13 cellular contexts compared by ENCODE assay signal in the genomic region with DNA sequence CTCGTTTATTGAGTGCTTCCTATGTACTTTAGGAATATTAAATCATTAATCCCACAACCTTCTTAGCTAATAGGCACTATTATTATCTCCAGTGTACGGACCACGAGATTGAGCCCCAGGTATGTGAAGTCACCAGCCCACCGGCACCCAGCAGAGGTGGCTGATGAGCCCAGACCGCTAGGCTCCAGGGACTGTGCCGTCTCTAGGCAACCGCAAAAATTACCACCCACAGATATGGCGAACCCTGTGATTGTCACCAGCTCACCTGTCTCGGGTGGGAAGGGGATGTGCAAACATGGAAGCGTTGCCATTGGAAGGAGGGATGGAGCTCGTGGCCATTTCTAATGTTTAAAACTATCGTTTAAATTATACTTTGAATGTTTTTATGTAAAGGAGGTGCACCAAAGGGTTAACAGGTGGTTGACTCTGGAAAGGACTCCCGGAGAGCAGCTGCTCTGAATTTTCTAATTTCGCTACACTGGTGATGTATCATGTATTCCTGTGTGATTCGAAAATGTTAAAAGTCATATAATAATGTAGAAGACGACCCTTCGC.
DNase-seq lines count a peak whose midpoint lies in the region; ATAC-seq and FAIRE-seq lines count a peak whose summit lies in the region.
"Had no signal": no experiment of that assay in that cellular context is flagged by ENCODE, and none has a peak within 500 bp of the region (broad histone marks: within the 10 kb centered on the region; RNA-seq: fewer than 3 reads in every experiment).

No MANE protein-coding gene starts in this region.

- ATAC-seq in effector memory CD8-positive, alpha-beta T cell (replicated peaks), result no peak

- H3K9me3 Mint-ChIP-seq in effector memory CD8-positive, alpha-beta T cell, result no peaks in the 10 kb centered on the region
- no peaks in the 10 kb centered on the region for H3K9me3 Mint-ChIP-seq in activated T-cell treated with anti-CD3 and anti-CD28 coated beads, Interleukin-2, amount 50 U/mL, for 24 hours

- peaks cover 5% of the 10 kb centered on the region for H3K9me3 ChIP-seq in neuron (ENCODE audit: low read length)

- H2AFZ ChIP-seq in neuron (ENCODE audit: low read depth, low read length), result peak overlapping the region; percentile 51

- peak; percentile 12 for DNase-seq in D341Med (ENCODE audit: low spot score)
- DNase-seq in NCI-H146 treated with DMSO at 0.1 percent for 48 hours (lab: John Stamatoyannopoulos, UW; ENCODE audit: unreplicated experiment), result peak; percentile 53
- DNase-seq in effector memory CD8-positive, alpha-beta T cell, result no peak
- DNase-seq in activated T-cell treated with anti-CD3 and anti-CD28 coated beads, Interleukin-2, amount 50 U/mL, for 24 hours, result no peak
- no peak for DNase-seq in NOMO-1 treated with dmso at 0.1 percent for 144 hours (lab: John Stamatoyannopoulos, UW; ENCODE audit: unreplicated experiment)
- no peak for DNase-seq in HTR-8/SVneo (ENCODE audit: insufficient read length, low spot score)
- no peak for DNase-seq in NCI-H128 (lab: John Stamatoyannopoulos, UW; ENCODE audit: unreplicated experiment)
- DNase-seq: Calu3; GOT3; NCI-H1105; stimulated activated CD4-positive, alpha-beta T cell treated with anti-CD3 and anti-CD28 coated beads, Interleukin-2, amount 100 ng/mL, for 48 hours had no signal

- H3K4me3 Mint-ChIP-seq in effector memory CD8-positive, alpha-beta T cell, result peak overlapping the region; percentile 53 to 67
- H3K4me3 Mint-ChIP-seq in activated T-cell treated with anti-CD3 and anti-CD28 coated beads, Interleukin-2, amount 50 U/mL, for 24 hours, result no peak overlapping the region
- H3K4me3 Mint-ChIP-seq: activated CD8-positive, alpha-beta T cell treated with anti-CD3 and anti-CD28 coated beads for 36 hours had no signal

- peaks cover 0 to 36% of the 10 kb centered on the region in 2 donors for H3K27me3 Mint-ChIP-seq in effector memory CD8-positive, alpha-beta T cell
- peaks cover 62% of the 10 kb centered on the region for H3K27me3 Mint-ChIP-seq in activated T-cell treated with anti-CD3 and anti-CD28 coated beads, Interleukin-2, amount 50 U/mL, for 24 hours

- no peaks in the 10 kb centered on the region for H3K36me3 Mint-ChIP-seq in effector memory CD8-positive, alpha-beta T cell (ENCODE audit: insufficient read depth)
- H3K36me3 Mint-ChIP-seq in activated T-cell treated with anti-CD3 and anti-CD28 coated beads, Interleukin-2, amount 50 U/mL, for 24 hours (ENCODE audit: low read depth), result no peaks in the 10 kb centered on the region

- H3K27me3 ChIP-seq in neuron (ENCODE audit: insufficient read depth, low read length), result peaks cover 43% of the 10 kb centered on the region

- peaks cover 0 to 7% of the 10 kb centered on the region in 2 donors for H3K4me1 Mint-ChIP-seq in effector memory CD8-positive, alpha-beta T cell (ENCODE audit: low read depth in 2 of 2)
- H3K4me1 Mint-ChIP-seq in activated T-cell treated with anti-CD3 and anti-CD28 coated beads, Interleukin-2, amount 50 U/mL, for 24 hours (ENCODE audit: low read depth), result peaks cover 2% of the 10 kb centered on the region

- no peaks in the 10 kb centered on the region for H3K36me3 ChIP-seq in neuron (ENCODE audit: insufficient read depth, low read length)

- H3K4me3 ChIP-seq in neuron (ENCODE audit: low read length), result peak overlapping the region; percentile 27

- no peak for FAIRE-seq in HTR-8/SVneo (lab: Jason Lieb, UNC)

- H3K4me1 ChIP-seq in neuron (ENCODE audit: insufficient read depth, low read length), result peaks cover 3% of the 10 kb centered on the region

- no peak overlapping the region for H3K27ac Mint-ChIP-seq in effector memory CD8-positive, alpha-beta T cell
- H3K27ac Mint-ChIP-seq in activated T-cell treated with anti-CD3 and anti-CD28 coated beads, Interleukin-2, amount 50 U/mL, for 24 hours, result no peak overlapping the region
- H3K27ac Mint-ChIP-seq: activated CD8-positive, alpha-beta T cell treated with anti-CD3 and anti-CD28 coated beads for 36 hours had no signal

Comparison
In these comparisons a context has a peak if more than half of its experiments do, and no peak if none do; other contexts are left out.
1. DNase-seq: peak in D341Med (single experiment) and NCI-H146 treated with DMSO at 0.1 percent for 48 hours (single experiment); none in effector memory CD8-positive, alpha-beta T cell (0 of 3), activated T-cell treated with anti-CD3 and anti-CD28 coated beads, Interleukin-2, amount 50 U/mL, for 24 hours (single experiment), NOMO-1 treated with dmso at 0.1 percent for 144 hours (single experiment), HTR-8/SVneo (single experiment) and NCI-H128 (single experiment).